In genomic region chr1:110671323-110671722, GRCh38 we compare ENCODE assay signal across 11 cellular contexts. TPM values are rescaled to one million over a fixed set of nuclear protein-coding genes. Genes with fewer than 3 reads are reported as not detected.
DNase-seq lines count a peak whose midpoint lies in the region; FAIRE-seq and TF ChIP-seq lines count a peak whose summit lies in the region.
"Had no signal": no experiment of that assay in that cellular context is flagged by ENCODE, and none has a peak within 500 bp of the region (broad histone marks: within the 10 kb centered on the region; RNA-seq: fewer than 3 reads in every experiment).

No MANE protein-coding gene starts in this region.

- H3K36me3 ChIP-seq in neural cell (ENCODE audit: insufficient read depth, low read length) (no peaks in the 10 kb centered on the region), suprapubic skin (no peaks in the 10 kb centered on the region)
- H3K36me3 ChIP-seq: breast epithelium, tibial nerve had no signal

- peaks cover 3% of the 10 kb centered on the region for H3K36me3 Mint-ChIP-seq in IgD-negative memory B cell
- H3K36me3 Mint-ChIP-seq in activated naive CD8-positive, alpha-beta T cell = peaks cover 5% of the 10 kb centered on the region

- TF ChIP-seq RAD21 in neural cell (conservative IDR thresholded peaks at IDR 0.05) = no peak

- H2AFZ ChIP-seq in neural cell (ENCODE audit: low read depth, low read length) = no peak overlapping the region

- peaks cover 17% of the 10 kb centered on the region for H3K4me1 ChIP-seq in suprapubic skin
- H3K4me1 ChIP-seq: breast epithelium had no signal

- no peaks in the 10 kb centered on the region for H3K9me3 Mint-ChIP-seq in IgD-negative memory B cell
- no peaks in the 10 kb centered on the region for H3K9me3 Mint-ChIP-seq in activated naive CD8-positive, alpha-beta T cell (ENCODE audit: low read depth)

- H4K20me1 ChIP-seq in neural cell (ENCODE audit: insufficient read depth) = no peaks in the 10 kb centered on the region

- DNase-seq in NCI-H510A treated with DMSO at 0.1 percent for 48 hours (lab: John Stamatoyannopoulos, UW) = peak; percentile 14
- DNase-seq in NCI-H510A (lab: John Stamatoyannopoulos, UW) = no peak
- no peak for DNase-seq in urothelium cell line (ENCODE audit: low spot score)
- no peak for DNase-seq in iPS-NIHi11 (ENCODE audit: low spot score)
- no peak for DNase-seq in suprapubic skin (ENCODE audit: low spot score in 2 of 2)
- DNase-seq: SW 1271 had no signal

- H3K79me2 ChIP-seq in neural cell (replicated peaks; ENCODE audit: insufficient read depth, low read length) = peaks cover 50% of the 10 kb centered on the region

- TF ChIP-seq EP300 in neural cell (conservative IDR thresholded peaks at IDR 0.05; ENCODE audit: poor library complexity, severe bottlenecking) = no peak
- no peak for TF ChIP-seq EP300 in suprapubic skin (IDR thresholded peaks at IDR 0.05)

- no peaks in the 10 kb centered on the region for H3F3A ChIP-seq in neural cell (ENCODE audit: insufficient read depth, low read length, poor library complexity, severe bottlenecking)

- peaks cover 24 to 48% (median 35%) of the 10 kb centered on the region in 3 donors for H3K4me1 Mint-ChIP-seq in IgD-negative memory B cell
- peaks cover 72% of the 10 kb centered on the region for H3K4me1 Mint-ChIP-seq in activated naive CD8-positive, alpha-beta T cell (ENCODE audit: low read depth)

- H3K27me3 ChIP-seq in neural cell (ENCODE audit: insufficient read depth, low read depth, low read length) (peaks cover 9% of the 10 kb centered on the region), suprapubic skin (peaks cover 65% of the 10 kb centered on the region)

- peak overlapping the region; percentile 83 to 98 (median 95) for H3K27ac Mint-ChIP-seq in IgD-negative memory B cell
- peak overlapping the region; percentile 85 for H3K27ac Mint-ChIP-seq in activated naive CD8-positive, alpha-beta T cell

- no peak for TF ChIP-seq CTCF in neural cell (IDR thresholded peaks at IDR 0.05; ENCODE audit: poor library complexity, severe bottlenecking)
- TF ChIP-seq CTCF in suprapubic skin (IDR thresholded peaks at IDR 0.05) = no peak

- H3K27ac ChIP-seq in neural cell (ENCODE audit: low read length) = peak overlapping the region; percentile 86
- no peak overlapping the region for H3K27ac ChIP-seq in suprapubic skin
- H3K27ac ChIP-seq: breast epithelium had no signal

- H3K9ac ChIP-seq in neural cell (ENCODE audit: low read length) = peak overlapping the region; percentile 54

- no peak for FAIRE-seq in urothelium cell line (lab: Jason Lieb, UNC)

- WGBS in suprapubic skin = 14% methylated on average over 1 of the region's 1 CpG

- H3K4me2 ChIP-seq in neural cell (ENCODE audit: low read length) = peak overlapping the region; percentile 93

- no peaks in the 10 kb centered on the region for H3K9me2 ChIP-seq in neural cell (ENCODE audit: insufficient read depth, low read length)

- no peaks in the 10 kb centered on the region for H3K9me3 ChIP-seq in neural cell (ENCODE audit: low read length)
- no peaks in the 10 kb centered on the region for H3K9me3 ChIP-seq in suprapubic skin
- H3K9me3 ChIP-seq: breast epithelium had no signal

- H3K4me3 ChIP-seq in neural cell (ENCODE audit: low read length) (peak overlapping the region; percentile 73), suprapubic skin (no peak overlapping the region)

- TF ChIP-seq POLR2A in suprapubic skin (IDR thresholded peaks at IDR 0.05) = no peak

- peak overlapping the region; percentile 90 to 100 (median 98) for H3K4me3 Mint-ChIP-seq in IgD-negative memory B cell
- peak overlapping the region; percentile 99 for H3K4me3 Mint-ChIP-seq in activated naive CD8-positive, alpha-beta T cell

- H3K27me3 Mint-ChIP-seq in IgD-negative memory B cell = peaks cover 4% of the 10 kb centered on the region
- H3K27me3 Mint-ChIP-seq in activated naive CD8-positive, alpha-beta T cell = no peaks in the 10 kb centered on the region

TF ChIP-seq in neural cell, 6 proteins besides CTCF, POLR2A, EP300 and RAD21:
- TF ChIP-seq EZH2 (IDR thresholded peaks at IDR 0.05; ENCODE audit: borderline replicate concordance, insufficient read depth, low read length, poor library complexity, severe bottlenecking) (no peak), POLR2AphosphoS5 (IDR thresholded peaks at IDR 0.05) (peak; percentile 21), REST (IDR thresholded peaks at IDR 0.05; ENCODE audit: borderline replicate concordance) (no peak)
TF ChIP-seq in neural cell: peak in this region for 1.

RNA-seq across cellular contexts. Expression of gene KCNA3, which starts 3.4 kb away (rescaled TPM):
- 55.9 TPM for polyA plus RNA-seq in IgD-negative memory B cell
- polyA plus RNA-seq in neural cell = 5.4 and 5.6 TPM in 2 replicates
- 26.7 and 27.3 TPM in 2 replicates for polyA minus RNA-seq in neural cell
- total RNA-seq in suprapubic skin = 1 to 10 TPM in 1 of 4 donors, under 1 TPM in 2, not detected in 1; 0.34 to 1.4 (median 0.80) TPM
